ENCODE assay signal across 8 cellular contexts in genomic region chr18:48913201-48913600, GRCh38. TPM values are rescaled to one million over a fixed set of nuclear protein-coding genes. Genes with fewer than 3 reads are reported as not detected.
DNase-seq lines count a peak whose midpoint lies in the region; ATAC-seq and TF ChIP-seq lines count a peak whose summit lies in the region.

No MANE protein-coding gene starts in this region.

- no peak for TF ChIP-seq CTCF in right atrium auricular region (IDR thresholded peaks at IDR 0.05)
- peak; percentile 61 for TF ChIP-seq CTCF in foreskin keratinocyte (conservative IDR thresholded peaks at IDR 0.05)
- peak in 4 of 6 experiments; percentile 17 to 37 (median 26) for TF ChIP-seq CTCF in upper lobe of left lung (IDR thresholded peaks at IDR 0.05)

- H3K36me3 ChIP-seq in right atrium auricular region (no peaks in the 10 kb centered on the region), upper lobe of left lung (no peaks in the 10 kb centered on the region)

- H3K27me3 ChIP-seq in right atrium auricular region, result no peaks in the 10 kb centered on the region
- H3K27me3 ChIP-seq in foreskin keratinocyte, result no peaks in the 10 kb centered on the region
- no peaks in the 10 kb centered on the region for H3K27me3 ChIP-seq in upper lobe of left lung

- H3K27ac ChIP-seq in right atrium auricular region (no peak overlapping the region), foreskin keratinocyte (no peak overlapping the region), upper lobe of left lung (no peak overlapping the region)

- WGBS in upper lobe of left lung, 2 donors, result 81 to 96% methylated on average over 3 to 5 of the region's 5 CpGs

- intact Hi-C loops in cardiac septum (cut with DNase I), result no loop called here

- DNase-seq in cardiac septum (ENCODE audit: low spot score) (peak; percentile 57), right atrium auricular region (ENCODE audit: low spot score) (no peak), foreskin keratinocyte (no peak), upper lobe of left lung (no peak), DMS153 (lab: John Stamatoyannopoulos, UW) (no peak), erythroblast (lab: John Stamatoyannopoulos, UW) (no peak)
- DNase-seq in activated CD4-positive, alpha-beta T cell treated with anti-CD3 and anti-CD28 coated beads, Interleukin-2, amount 50 U/mL, for 48 hours, result peak; percentile 46 to 58

- H3K4me1 ChIP-seq in right atrium auricular region (peaks cover 0 to 10% of the 10 kb centered on the region in 2 donors), foreskin keratinocyte (no peaks in the 10 kb centered on the region), upper lobe of left lung (peaks cover 16 to 35% (median 29%) of the 10 kb centered on the region in 4 donors)

- H3K4me3 ChIP-seq in right atrium auricular region, result no peak overlapping the region
- H3K4me3 ChIP-seq in upper lobe of left lung, result no peak overlapping the region

- TF ChIP-seq POLR2A in upper lobe of left lung (IDR thresholded peaks at IDR 0.05) (no peak), erythroblast (IDR thresholded peaks at IDR 0.05; ENCODE audit: low read length) (no peak)

- no peak for TF ChIP-seq EP300 in upper lobe of left lung (IDR thresholded peaks at IDR 0.05)

- no peaks in the 10 kb centered on the region for H3K9me3 ChIP-seq in right atrium auricular region
- H3K9me3 ChIP-seq in upper lobe of left lung, result no peaks in the 10 kb centered on the region

- ATAC-seq in foreskin keratinocyte (peak; percentile 61), upper lobe of left lung (ENCODE audit: low FRiP score in 2 of 2) (peak in 1 of 2 donors; percentile 20), HG03135 (IDR thresholded peaks at IDR 0.05; ENCODE audit: unreplicated experiment) (no peak)

RNA-seq across cellular contexts. Expression of gene SMAD7, which starts 37.6 kb away (rescaled TPM):
- total RNA-seq in cardiac septum (42.4 TPM), right atrium auricular region (10 to 100 TPM; 55.1 to 98.1 TPM), foreskin keratinocyte (7.2 and 10.5 TPM in 2 replicates), upper lobe of left lung (10 to 100 TPM; 39.6 to 89.0 (median 61.5) TPM)
- polyA plus RNA-seq in foreskin keratinocyte, result 4.3 and 5.2 TPM in 2 replicates

Comparison
In these comparisons a context has a peak if more than half of its experiments do, and no peak if none do; other contexts are left out.
1. DNase-seq: peak in cardiac septum (single experiment) and activated CD4-positive, alpha-beta T cell treated with anti-CD3 and anti-CD28 coated beads, Interleukin-2, amount 50 U/mL, for 48 hours (2 of 2); none in right atrium auricular region (single experiment), foreskin keratinocyte (0 of 2), upper lobe of left lung (0 of 2), DMS153 (single experiment) and erythroblast (0 of 2).
2. CTCF ChIP-seq: peak in foreskin keratinocyte (single experiment) and upper lobe of left lung (4 of 6); none in right atrium auricular region (0 of 2).